In genomic region chr14:35482994-35483515, GRCh38 we compare ENCODE assay signal across 27 cellular contexts. TPM values are rescaled to one million over a fixed set of nuclear protein-coding genes. Genes with fewer than 3 reads are reported as not detected.
"Had no signal": no experiment of that assay in that cellular context is flagged by ENCODE, and none has a peak within 500 bp of the region (broad histone marks: within the 10 kb centered on the region; RNA-seq: fewer than 3 reads in every experiment).

No MANE protein-coding gene starts in this region.

- ATAC-seq: heart left ventricle; left colon; left ventricle myocardium superior; psoas muscle; sciatic nerve; stimulated activated memory B cell treated with anti-CD40 and anti-IgM and Interleukin-4, amounts not matched to agents 10 μg/mL and 1 μg/mL and 100 μg/mL, for 72 hours had no signal

- DNase-seq: colonic mucosa; effector CD4-positive, alpha-beta T cell; foreskin melanocyte; heart left ventricle; hippocampal formation; left colon; left ventricle myocardium superior; mesenchymal stem cell; naive B cell; nephron progenitor cell; psoas muscle; spleen; stimulated activated CD4-positive, alpha-beta T cell treated with anti-CD3 and anti-CD28 coated beads, Interleukin-15, amount 100 ng/mL, for 24 hours; stimulated activated CD4-positive, alpha-beta T cell treated with anti-CD3 and anti-CD28 coated beads, Interleukin-1b, Interleukin-23, amount 100 ng/mL, for 48 hours; stimulated activated CD4-positive, alpha-beta T cell treated with anti-CD3 and anti-CD28 coated beads, Interleukin-4, amount 100 ng/mL, for 24 hours; tibial artery; upper lobe of left lung; uterus had no signal

- H3K4me3 Mint-ChIP-seq: naive B cell; nephron progenitor cell; stimulated activated memory B cell treated with anti-CD40 and anti-IgM and Interleukin-4, amounts not matched to agents 10 μg/mL and 1 μg/mL and 100 μg/mL, for 72 hours; stimulated activated naive CD8-positive, alpha-beta T cell treated with anti-CD3 and anti-CD28 coated beads, Interleukin-15, Interleukin-2, amounts not matched to agents 100 ng/mL and 50 ng/mL, for 24 hours had no signal

- H3K36me3 ChIP-seq: colonic mucosa, esophagus muscularis mucosa, heart left ventricle, spleen, tibial artery, upper lobe of left lung, uterus had no signal

- H3K9me3 Mint-ChIP-seq: nephron progenitor cell; stimulated activated memory B cell treated with anti-CD40 and anti-IgM and Interleukin-4, amounts not matched to agents 10 μg/mL and 1 μg/mL and 100 μg/mL, for 72 hours; stimulated activated naive CD8-positive, alpha-beta T cell treated with anti-CD3 and anti-CD28 coated beads, Interleukin-15, Interleukin-2, amounts not matched to agents 100 ng/mL and 50 ng/mL, for 24 hours had no signal

- H3K4me1 Mint-ChIP-seq: naive B cell; nephron progenitor cell; stimulated activated memory B cell treated with anti-CD40 and anti-IgM and Interleukin-4, amounts not matched to agents 10 μg/mL and 1 μg/mL and 100 μg/mL, for 72 hours had no signal

- H3K9me3 ChIP-seq: colonic mucosa, esophagus muscularis mucosa, heart left ventricle, psoas muscle, tibial artery, upper lobe of left lung, uterus had no signal

- H3K4me1 ChIP-seq: colonic mucosa, esophagus muscularis mucosa, heart left ventricle, psoas muscle, spleen, tibial artery, upper lobe of left lung, uterus had no signal

- H3K27me3 ChIP-seq: colonic mucosa, esophagus muscularis mucosa, tibial artery, upper lobe of left lung, uterus had no signal

- H3K4me3 ChIP-seq: colonic mucosa, esophagus muscularis mucosa, heart left ventricle, lung, psoas muscle, spleen, tibial artery, upper lobe of left lung, uterus had no signal

- H3K27ac Mint-ChIP-seq: naive B cell; nephron progenitor cell; stimulated activated memory B cell treated with anti-CD40 and anti-IgM and Interleukin-4, amounts not matched to agents 10 μg/mL and 1 μg/mL and 100 μg/mL, for 72 hours; stimulated activated naive CD8-positive, alpha-beta T cell treated with anti-CD3 and anti-CD28 coated beads, Interleukin-15, Interleukin-2, amounts not matched to agents 100 ng/mL and 50 ng/mL, for 24 hours had no signal

- H3K36me3 Mint-ChIP-seq: naive B cell; stimulated activated memory B cell treated with anti-CD40 and anti-IgM and Interleukin-4, amounts not matched to agents 10 μg/mL and 1 μg/mL and 100 μg/mL, for 72 hours had no signal

- H3K27ac ChIP-seq: colonic mucosa, epithelial cell of prostate, esophagus muscularis mucosa, heart left ventricle, psoas muscle, spleen, tibial artery, uterus had no signal

RNA-seq across cellular contexts. Expression of gene INSM2, which starts 50.9 kb away (rescaled TPM):
- total RNA-seq: colonic mucosa, dermis microvascular lymphatic vessel endothelial cell, esophagus muscularis mucosa, heart left ventricle, kidney epithelial cell, left colon, left ventricle myocardium superior, psoas muscle, sciatic nerve, skeletal muscle tissue had no signal
- polyA plus RNA-seq: heart left ventricle, psoas muscle had no signal
